Comparison of ENCODE assay signal across 7 cellular contexts in genomic region chrX:53230116-53230515, GRCh38.
"Had no signal": no experiment of that assay in that cellular context is flagged by ENCODE, and none has a peak within 500 bp of the region (broad histone marks: within the 10 kb centered on the region; RNA-seq: fewer than 3 reads in every experiment).

No MANE protein-coding gene starts in this region.

- H3K36me3 ChIP-seq: HAP-1 had no signal

- ATAC-seq: HCT116 had no signal

- DNase-seq: GOT3, H7, IMR-90, KG1 had no signal

- FAIRE-seq: HTR-8/SVneo had no signal

- H3K9me3 ChIP-seq: HAP-1 had no signal

- H3K4me3 ChIP-seq: HAP-1 had no signal
